Comparison of ENCODE assay signal across 24 cellular contexts in genomic region chr16:86096850-86097249, GRCh38.
DNase-seq lines count a peak whose midpoint lies in the region; ATAC-seq, FAIRE-seq and TF ChIP-seq lines count a peak whose summit lies in the region.
"Had no signal": no experiment of that assay in that cellular context is flagged by ENCODE, and none has a peak within 500 bp of the region (broad histone marks: within the 10 kb centered on the region; RNA-seq: fewer than 3 reads in every experiment).

No MANE protein-coding gene starts in this region.

- no peak overlapping the region for H3K4me2 ChIP-seq in A549
- no peak overlapping the region for H3K4me2 ChIP-seq in K562 (ENCODE audit: insufficient read depth, low read length)

- H3K9me3 ChIP-seq in A549: no peaks in the 10 kb centered on the region; the same call in 2 of the 3 replicates
- no peaks in the 10 kb centered on the region for H3K9me3 ChIP-seq in K562 (replicated peaks; ENCODE audit: control insufficient read depth, insufficient read depth, low read depth, low read length)
- H3K9me3 ChIP-seq in suprapubic skin: no peaks in the 10 kb centered on the region
- no peaks in the 10 kb centered on the region for H3K9me3 ChIP-seq in CD8-positive, alpha-beta memory T cell (ENCODE audit: low read length)
- H3K9me3 ChIP-seq: BE2C, HAP-1 had no signal

- no peaks in the 10 kb centered on the region for H3K36me3 Mint-ChIP-seq in CD8-positive, alpha-beta memory T cell
- H3K36me3 Mint-ChIP-seq: CD4-positive, alpha-beta memory T cell had no signal

- H3K4me3 Mint-ChIP-seq in CD8-positive, alpha-beta memory T cell: no peak overlapping the region
- H3K4me3 Mint-ChIP-seq: CD4-positive, alpha-beta memory T cell; HFFc6 had no signal

- H3K4me1 ChIP-seq in A549: no peaks in the 10 kb centered on the region
- no peaks in the 10 kb centered on the region for H3K4me1 ChIP-seq in K562 (replicated peaks in 1 of 2; ENCODE audit: control insufficient read depth in 2 of 2, insufficient read depth in 2 of 2, low read length in 2 of 2)
- H3K4me1 ChIP-seq in suprapubic skin: no peaks in the 10 kb centered on the region
- no peaks in the 10 kb centered on the region for H3K4me1 ChIP-seq in CD8-positive, alpha-beta memory T cell (ENCODE audit: insufficient read depth, low read length)
- H3K4me1 ChIP-seq: Caco-2, HAP-1 had no signal

- TF ChIP-seq RAD21 in A549 (conservative IDR thresholded peaks at IDR 0.05 in 1 of 2, IDR thresholded peaks at IDR 0.05 in 1 of 2) (no peak), K562 (CRISPR knock-in tag; conservative IDR thresholded peaks at IDR 0.05 in 1 of 2, IDR thresholded peaks at IDR 0.05 in 1 of 2) (no peak)

- FAIRE-seq in A549 (lab: Jason Lieb, UNC) (no peak), K562 (lab: Jason Lieb, UNC) (no peak)
- FAIRE-seq: A204.1, G401.6, GM12892, H54 had no signal

- peaks cover 0 to 45% of the 10 kb centered on the region in 2 experiments; a peak in 3 of 5 replicates for H3K27me3 ChIP-seq in K562 (ENCODE audit: control insufficient read depth in 2 of 2, insufficient read depth in 2 of 2, low read length in 2 of 2)
- H3K27me3 ChIP-seq in suprapubic skin: peaks cover 45% of the 10 kb centered on the region
- H3K27me3 ChIP-seq in CD8-positive, alpha-beta memory T cell (ENCODE audit: insufficient read depth, low read length, poor library complexity, severe bottlenecking): no peaks in the 10 kb centered on the region
- H3K27me3 ChIP-seq: BE2C had no signal

- ATAC-seq in A549 (no peak), K562 (no peak), HG03095 (IDR thresholded peaks at IDR 0.05; ENCODE audit: unreplicated experiment) (no peak)

- in situ Hi-C loops in K562 (cut with MboI): no loop called here

- H2AFZ ChIP-seq in K562 (ENCODE audit: low read depth, low read length): no peak overlapping the region

- intact Hi-C loops in K562 (cut with micrococcal nuclease): no loop called here

- CTCF ChIA-PET in A549 (lab: Yijun Ruan, JAX) (interaction anchor here (0.9 kb wide), 1 partner anchor 423 kb away, joined by 3 read pairs; no protein-coding TSS in a partner anchor), K562 (lab: Yijun Ruan, JAX; ENCODE audit: low intra/inter-chr PET ratio) (no interaction called here)
- CTCF ChIA-PET in CD8-positive, alpha-beta memory T cell (lab: Charles Lee): no interaction called here

- peak; percentile 30 for DNase-seq in activated effector memory CD4-positive, alpha-beta T cell treated with anti-CD3 and anti-CD28 coated beads, Interleukin-2, amount 50 U/mL, for 16 hours
- no peak for DNase-seq in activated effector memory CD4-positive, alpha-beta T cell treated with Interleukin-2 at 50 U/mL for 16 hours
- DNase-seq in A549 (ENCODE audit: low read depth in 1 of 2, low spot score in 1 of 2) (no peak), K562 (ENCODE audit: extremely low read depth in 1 of 4, low spot score in 3 of 4) (no peak), suprapubic skin (ENCODE audit: low spot score in 2 of 2) (peak; percentile 2 to 23), NCI-H187 treated with DMSO at 0.1 percent for 48 hours (lab: John Stamatoyannopoulos, UW) (no peak)
- no peak for DNase-seq in CD8-positive, alpha-beta memory T cell
- DNase-seq: ACHN; AML-193; BE2C; C1 segment of cervical spinal cord; CD4-positive, alpha-beta memory T cell; DMS153; DND-41; GOT3; HFFc6 had no signal

- no peaks in the 10 kb centered on the region for H3K9me3 Mint-ChIP-seq in CD8-positive, alpha-beta memory T cell
- H3K9me3 Mint-ChIP-seq: CD4-positive, alpha-beta memory T cell; HFFc6 had no signal

- no peak for TF ChIP-seq POLR2A in A549 (IDR thresholded peaks at IDR 0.05; ENCODE audit: low read length)
- no peak for TF ChIP-seq POLR2A in K562 (conservative IDR thresholded peaks at IDR 0.05)
- no peak for TF ChIP-seq POLR2A in suprapubic skin (IDR thresholded peaks at IDR 0.05)

- TF ChIP-seq CTCF in A549 (IDR thresholded peaks at IDR 0.05) (no peak), K562 (IDR thresholded peaks at IDR 0.05 in 2 of 3, conservative IDR thresholded peaks at IDR 0.05 in 1 of 3; ENCODE audit: insufficient read depth in 2 of 3, low read depth in 1 of 3, low read length in 3 of 3) (no peak), suprapubic skin (IDR thresholded peaks at IDR 0.05) (no peak)

- no peaks in the 10 kb centered on the region for H3K79me2 ChIP-seq in K562 (ENCODE audit: control insufficient read depth, insufficient read depth, low read length)

- 34% methylated on average over 7 of the region's 7 CpGs for WGBS in A549 (ENCODE audit: missing lambda C conversion rate)
- WGBS in K562 (ENCODE audit: insufficient coverage, low coverage, missing lambda C conversion rate): 1% methylated on average over 7 of the region's 7 CpGs
- WGBS in suprapubic skin: 73% methylated on average over 7 of the region's 7 CpGs

- H3K4me1 Mint-ChIP-seq in CD8-positive, alpha-beta memory T cell: no peaks in the 10 kb centered on the region
- H3K4me1 Mint-ChIP-seq: CD4-positive, alpha-beta memory T cell had no signal

- no TSS peak for BruUV-seq in K562 (replicated peaks; lab: Mats Ljungman, UMichigan)

- H3K4me3 ChIP-seq in A549 (no peak overlapping the region), K562 (no peak overlapping the region), suprapubic skin (no peak overlapping the region)
- H3K4me3 ChIP-seq in CD8-positive, alpha-beta memory T cell (ENCODE audit: low read length): no peak overlapping the region
- H3K4me3 ChIP-seq: HAP-1 had no signal

- H3K27ac ChIP-seq in A549 (no peak overlapping the region), K562 (ENCODE audit: extremely low read depth, low read depth, low read length) (no peak overlapping the region), suprapubic skin (no peak overlapping the region)
- H3K27ac ChIP-seq in CD8-positive, alpha-beta memory T cell (ENCODE audit: low read depth, low read length): no peak overlapping the region
- H3K27ac ChIP-seq: 22Rv1 had no signal

- no peak overlapping the region for H3K9ac ChIP-seq in K562 (ENCODE audit: insufficient read depth in 1 of 2, low read depth in 2 of 2, low read length in 2 of 2)

- no peaks in the 10 kb centered on the region for H3K9me1 ChIP-seq in K562 (ENCODE audit: control insufficient read depth, insufficient read depth, low read length)

- POLR2A ChIA-PET in A549 (lab: Yijun Ruan, JAX) (no interaction called here), K562 (lab: Yijun Ruan, JAX) (no interaction called here)
- POLR2A ChIA-PET in CD8-positive, alpha-beta memory T cell (lab: Charles Lee): no interaction called here

- H3K36me3 ChIP-seq in K562 (ENCODE audit: control insufficient read depth, insufficient read depth, low read length): no peaks in the 10 kb centered on the region
- no peaks in the 10 kb centered on the region for H3K36me3 ChIP-seq in suprapubic skin
- H3K36me3 ChIP-seq in CD8-positive, alpha-beta memory T cell (ENCODE audit: insufficient read depth, low read length): no peaks in the 10 kb centered on the region
- H3K36me3 ChIP-seq: BE2C, HAP-1 had no signal

- no peaks in the 10 kb centered on the region; the same call in 1 of the 2 replicates for H4K20me1 ChIP-seq in K562 (replicated peaks; ENCODE audit: control insufficient read depth, insufficient read depth, low read length)

- H3K27ac Mint-ChIP-seq in CD8-positive, alpha-beta memory T cell: no peak overlapping the region
- H3K27ac Mint-ChIP-seq: HFFc6 had no signal

- TF ChIP-seq EP300 in A549 (IDR thresholded peaks at IDR 0.05) (no peak), K562 (IDR thresholded peaks at IDR 0.05; ENCODE audit: low read length) (no peak), suprapubic skin (IDR thresholded peaks at IDR 0.05) (no peak)

- peaks cover 7 to 9% of the 10 kb centered on the region in 2 donors for H3K27me3 Mint-ChIP-seq in CD8-positive, alpha-beta memory T cell

TF ChIP-seq in A549, 52 proteins besides CTCF, POLR2A, EP300 and RAD21:
- TF ChIP-seq ZFP36 (IDR thresholded peaks at IDR 0.05; ENCODE audit: borderline replicate concordance, partially characterized antibody): no peak
- TF ChIP-seq MAFK (IDR thresholded peaks at IDR 0.05; ENCODE audit: partially characterized antibody): peak; percentile 65

TF ChIP-seq in K562, 482 proteins besides CTCF, POLR2A, EP300 and RAD21:
- TF ChIP-seq CEBPB (tag; IDR thresholded peaks at IDR 0.05) (no peak), C11orf30 (IDR thresholded peaks at IDR 0.05; ENCODE audit: low read depth) (peak; percentile 28; the same call in 1 of the 2 replicates), ZNF316 (IDR thresholded peaks at IDR 0.05) (peak; percentile 46), STAT5B (CRISPR knock-in tag; IDR thresholded peaks at IDR 0.05) (no peak), MAFG (tag; conservative IDR thresholded peaks at IDR 0.05) (0 out of 2 replicates have a peak, but pooled peaks have one; percentile 15)

Comparison
In these comparisons a context has a peak if more than half of its experiments do, and no peak if none do; other contexts are left out.
1. DNase-seq: peak in activated effector memory CD4-positive, alpha-beta T cell treated with anti-CD3 and anti-CD28 coated beads, Interleukin-2, amount 50 U/mL, for 16 hours (single experiment) and suprapubic skin (2 of 2); none in activated effector memory CD4-positive, alpha-beta T cell treated with Interleukin-2 at 50 U/mL for 16 hours (single experiment), A549 (0 of 2), K562 (0 of 4), CD8-positive, alpha-beta memory T cell (0 of 5) and NCI-H187 treated with DMSO at 0.1 percent for 48 hours (single experiment).